ENCODE assay signal across 1 cellular context in genomic region chr6:2225422-2226392, GRCh38.
A peak's percentile ranks its signal among the peaks of the same experiment; 100 is the strongest.
TF ChIP-seq lines count a peak whose summit lies in the region.

No MANE protein-coding gene starts in this region.

TF ChIP-seq in HepG2, 621 proteins besides CTCF, POLR2A, EP300 and RAD21 (continued from another document and continues in another):
- TF ChIP-seq RERE (CRISPR knock-in tag; IDR thresholded peaks at IDR 0.05; ENCODE audit: low read depth) (peak; percentile 87), ZBTB34 (CRISPR knock-in tag; IDR thresholded peaks at IDR 0.05) (no peak), ZNF710 (CRISPR knock-in tag; IDR thresholded peaks at IDR 0.05; ENCODE audit: borderline replicate concordance) (peak; percentile 100), BHLHE40 (IDR thresholded peaks at IDR 0.05; ENCODE audit: low read length) (no peak), HNRNPH1 (optimal IDR thresholded peaks at IDR 0.05; ENCODE audit: low read depth, low read length) (no peak), MEF2D (CRISPR knock-in tag; IDR thresholded peaks at IDR 0.05) (peak; percentile 88), ZNF580 (CRISPR knock-in tag; IDR thresholded peaks at IDR 0.05; ENCODE audit: borderline replicate concordance, low read depth) (peak; percentile 84), DR1 (CRISPR knock-in tag; IDR thresholded peaks at IDR 0.05) (no peak), SIX1 (CRISPR knock-in tag; IDR thresholded peaks at IDR 0.05; ENCODE audit: borderline replicate concordance) (peak; percentile 90), RBM22 (optimal IDR thresholded peaks at IDR 0.05; ENCODE audit: low read length) (no peak), ZNF503 (CRISPR knock-in tag; IDR thresholded peaks at IDR 0.05) (peak; percentile 99), POLR2AphosphoS5 (IDR thresholded peaks at IDR 0.05; ENCODE audit: low read depth, low read length) (peak; percentile 39), IKZF1 (IDR thresholded peaks at IDR 0.05) (no peak), ZMYM4 (CRISPR knock-in tag; IDR thresholded peaks at IDR 0.05) (peak; percentile 82), ZNF513 (CRISPR knock-in tag; conservative IDR thresholded peaks at IDR 0.05) (no peak), GRHL1 (CRISPR knock-in tag; conservative IDR thresholded peaks at IDR 0.05) (no peak), ZNF281 (CRISPR knock-in tag; IDR thresholded peaks at IDR 0.05; ENCODE audit: borderline replicate concordance) (no peak; the same call in 1 of the 2 replicates), NAIF1 (CRISPR knock-in tag; IDR thresholded peaks at IDR 0.05; ENCODE audit: borderline replicate concordance) (peak; percentile 88), ZSCAN5A (CRISPR knock-in tag; IDR thresholded peaks at IDR 0.05; ENCODE audit: borderline replicate concordance) (no peak; the same call in 1 of the 2 replicates), SIX4 (CRISPR knock-in tag; IDR thresholded peaks at IDR 0.05) (peak; percentile 75), ASH2L (IDR thresholded peaks at IDR 0.05; ENCODE audit: insufficient read length, low read depth, low read length) (peak; percentile 78), ZNF841 (CRISPR knock-in tag; IDR thresholded peaks at IDR 0.05; ENCODE audit: borderline replicate concordance) (no peak), KDM2A (CRISPR knock-in tag; IDR thresholded peaks at IDR 0.05; ENCODE audit: borderline replicate concordance, low read depth) (peak; percentile 56), RBM39 (IDR thresholded peaks at IDR 0.05; ENCODE audit: low read depth, low read length, poor library complexity, severe bottlenecking) (no peak), NR2C2 (CRISPR knock-in tag; IDR thresholded peaks at IDR 0.05; ENCODE audit: borderline replicate concordance) (no peak; the same call in 1 of the 2 replicates), DNMT1 (CRISPR knock-in tag; IDR thresholded peaks at IDR 0.05) (no peak), NFIB (CRISPR knock-in tag; IDR thresholded peaks at IDR 0.05; ENCODE audit: borderline replicate concordance) (no peak), MZF1 (CRISPR knock-in tag; IDR thresholded peaks at IDR 0.05; ENCODE audit: borderline replicate concordance) (no peak), ZNF350 (CRISPR knock-in tag; IDR thresholded peaks at IDR 0.05; ENCODE audit: borderline replicate concordance, low read depth) (no peak), ZNF883 (CRISPR knock-in tag; IDR thresholded peaks at IDR 0.05; ENCODE audit: not compliant biosample characterization) (no peak), ATF7-NPFF (CRISPR knock-in tag; IDR thresholded peaks at IDR 0.05; ENCODE audit: low read depth) (peak; percentile 67; the same call in 1 of the 2 replicates), ZSCAN29 (CRISPR knock-in tag; conservative IDR thresholded peaks at IDR 0.05) (peak; percentile 97), JUNB (CRISPR knock-in tag; IDR thresholded peaks at IDR 0.05; ENCODE audit: borderline replicate concordance) (peak; percentile 67; the same call in 1 of the 2 replicates), ZNF564 (CRISPR knock-in tag; IDR thresholded peaks at IDR 0.05) (no peak), ZNF558 (CRISPR knock-in tag; IDR thresholded peaks at IDR 0.05; ENCODE audit: borderline replicate concordance) (peak; percentile 75; the same call in 1 of the 2 replicates), SP2 (CRISPR knock-in tag; IDR thresholded peaks at IDR 0.05) (no peak), NFE2L2 (IDR thresholded peaks at IDR 0.05; ENCODE audit: low read length) (no peak), ZNF543 (CRISPR knock-in tag; IDR thresholded peaks at IDR 0.05) (0 out of 2 replicates have a peak, but pooled peaks have one; percentile 58), CBX5 (CRISPR knock-in tag; IDR thresholded peaks at IDR 0.05; ENCODE audit: borderline replicate concordance) (peak; percentile 60; the same call in 1 of the 2 replicates), MAZ (IDR thresholded peaks at IDR 0.05; ENCODE audit: borderline replicate concordance, low read depth, low read length) (no peak), MAZ (CRISPR knock-in tag; IDR thresholded peaks at IDR 0.05; ENCODE audit: low read depth) (peak; percentile 52; the same call in 1 of the 2 replicates), TERF1 (CRISPR knock-in tag; IDR thresholded peaks at IDR 0.05) (no peak)
